ENCODE assay signal across 22 cellular contexts in the genomic region with DNA sequence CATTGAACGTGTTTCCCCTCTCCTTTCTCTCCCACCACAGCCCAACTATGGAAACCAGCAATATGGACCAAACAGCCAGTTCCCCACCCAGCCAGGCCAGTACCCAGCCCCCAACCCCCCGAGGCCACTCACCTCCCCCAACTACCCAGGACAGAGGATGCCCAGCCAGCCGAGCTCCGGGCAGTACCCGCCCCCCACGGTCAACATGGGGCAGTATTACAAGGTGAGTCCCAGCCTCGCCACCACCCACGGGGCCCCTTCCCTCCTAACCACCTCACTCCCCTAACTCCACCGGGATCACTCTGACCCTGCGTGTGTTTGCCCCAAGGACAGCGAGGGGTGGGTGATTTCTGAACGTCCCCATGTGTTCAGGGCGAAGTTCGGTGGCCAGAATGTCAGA. TPM values are rescaled to one million over a fixed set of nuclear protein-coding genes. Genes with fewer than 3 reads are reported as not detected.
DNase-seq lines count a peak whose midpoint lies in the region; ATAC-seq and TF ChIP-seq lines count a peak whose summit lies in the region.
"Had no signal": no experiment of that assay in that cellular context is flagged by ENCODE, and none has a peak within 500 bp of the region (broad histone marks: within the 10 kb centered on the region; RNA-seq: fewer than 3 reads in every experiment).

No MANE protein-coding gene starts in this region.

- ATAC-seq in activated T-helper 17 cell treated with anti-CD3 and anti-CD28 coated beads, Interleukin-2, amount 50 U/mL, for 72 hours (replicated peaks): no peak
- no peak for ATAC-seq in memory B cell (ENCODE audit: low read depth)
- no peak for ATAC-seq in HG02973 (IDR thresholded peaks at IDR 0.05; ENCODE audit: unreplicated experiment)
- ATAC-seq: GM23338 had no signal

- peaks cover 12% of the 10 kb centered on the region for H3K4me1 Mint-ChIP-seq in activated T-helper 17 cell treated with anti-CD3 and anti-CD28 coated beads, Interleukin-2, amount 50 U/mL, for 72 hours
- H3K4me1 Mint-ChIP-seq in memory B cell (peaks cover 35% of the 10 kb centered on the region), type B pancreatic cell (ENCODE audit: unreplicated experiment) (no peaks in the 10 kb centered on the region)
- H3K4me1 Mint-ChIP-seq: GM23338 had no signal

- no peak overlapping the region for H3K27ac ChIP-seq in esophagus muscularis mucosa (replicated peaks in 1 of 4)
- H3K27ac ChIP-seq: C4-2B, SK-N-MC had no signal

- H3K27ac Mint-ChIP-seq in activated T-helper 17 cell treated with anti-CD3 and anti-CD28 coated beads, Interleukin-2, amount 50 U/mL, for 72 hours: peak overlapping the region; percentile 11
- peak overlapping the region; percentile 81 for H3K27ac Mint-ChIP-seq in memory B cell
- peak overlapping the region; percentile 46 for H3K27ac Mint-ChIP-seq in type B pancreatic cell
- H3K27ac Mint-ChIP-seq: GM23338 had no signal

- peaks cover 82% of the 10 kb centered on the region for H3K36me3 Mint-ChIP-seq in activated T-helper 17 cell treated with anti-CD3 and anti-CD28 coated beads, Interleukin-2, amount 50 U/mL, for 72 hours (ENCODE audit: low read depth)
- peaks cover 26% of the 10 kb centered on the region for H3K36me3 Mint-ChIP-seq in memory B cell
- H3K36me3 Mint-ChIP-seq in type B pancreatic cell: peaks cover 32% of the 10 kb centered on the region

- no peaks in the 10 kb centered on the region for H3K27me3 Mint-ChIP-seq in activated T-helper 17 cell treated with anti-CD3 and anti-CD28 coated beads, Interleukin-2, amount 50 U/mL, for 72 hours
- H3K27me3 Mint-ChIP-seq in memory B cell (no peaks in the 10 kb centered on the region), type B pancreatic cell (no peaks in the 10 kb centered on the region)

- TF ChIP-seq CTCF in type B pancreatic cell (conservative IDR thresholded peaks at IDR 0.05) (no peak), esophagus muscularis mucosa (IDR thresholded peaks at IDR 0.05) (no peak)

- intact Hi-C loops in esophagus muscularis mucosa (cut with DNase I): no loop called here

- peak; percentile 29 for DNase-seq in CD1c-positive myeloid dendritic cell (ENCODE audit: extremely low spot score)
- no peak for DNase-seq in memory B cell (ENCODE audit: low spot score in 2 of 2)
- DNase-seq in type B pancreatic cell (ENCODE audit: extremely low spot score, unreplicated experiment): no peak
- DNase-seq in esophagus muscularis mucosa (ENCODE audit: extremely low spot score): no peak
- DNase-seq in hypothalamus (lab: John Stamatoyannopoulos, UW): no peak
- DNase-seq: DMS53, GDM1, KBM-7, MM.1S, NCI-H1048, NCI-H1417 treated with DMSO at 0.1 percent for 48 hours, NCI-H187, NCI-H446, NCI-H526, OCI-M1, SHP77 had no signal

- no peak overlapping the region for H3K4me3 Mint-ChIP-seq in activated T-helper 17 cell treated with anti-CD3 and anti-CD28 coated beads, Interleukin-2, amount 50 U/mL, for 72 hours
- H3K4me3 Mint-ChIP-seq in memory B cell (no peak overlapping the region), type B pancreatic cell (no peak overlapping the region)
- H3K4me3 Mint-ChIP-seq: GM23338 had no signal

- peaks cover 59 to 100% (median 98%) of the 10 kb centered on the region in 4 donors for H3K36me3 ChIP-seq in esophagus muscularis mucosa

- no peaks in the 10 kb centered on the region for H3K27me3 ChIP-seq in esophagus muscularis mucosa

- no peak for TF ChIP-seq POLR2A in esophagus muscularis mucosa (IDR thresholded peaks at IDR 0.05; ENCODE audit: low read depth)

- no peaks in the 10 kb centered on the region for H3K9me3 ChIP-seq in esophagus muscularis mucosa
- H3K9me3 ChIP-seq: HAP-1 had no signal

- H3K9me3 Mint-ChIP-seq in activated T-helper 17 cell treated with anti-CD3 and anti-CD28 coated beads, Interleukin-2, amount 50 U/mL, for 72 hours: no peaks in the 10 kb centered on the region
- no peaks in the 10 kb centered on the region for H3K9me3 Mint-ChIP-seq in memory B cell
- no peaks in the 10 kb centered on the region for H3K9me3 Mint-ChIP-seq in type B pancreatic cell
- H3K9me3 Mint-ChIP-seq: GM23338 had no signal

- TF ChIP-seq EP300 in esophagus muscularis mucosa (IDR thresholded peaks at IDR 0.05): no peak

- H3K4me3 ChIP-seq in esophagus muscularis mucosa: no peak overlapping the region
- H3K4me3 ChIP-seq: GM23338, HAP-1, SK-N-MC had no signal

- WGBS in esophagus muscularis mucosa: 85% methylated on average over 14 of the region's 14 CpGs

- peaks cover 30 to 54% (median 47%) of the 10 kb centered on the region in 4 donors for H3K4me1 ChIP-seq in esophagus muscularis mucosa
- H3K4me1 ChIP-seq: HAP-1 had no signal

RNA-seq across cellular contexts. Expression of a gene that starts 50.8 kb away (rescaled TPM):
- 100 to 1,000 TPM in 1 of 2 donors, 10 to 100 TPM in 1; 73.7 to 170 TPM for total RNA-seq in activated T-helper 17 cell treated with anti-CD3 and anti-CD28 coated beads, Interleukin-2, amount 50 U/mL, for 72 hours
- total RNA-seq in type B pancreatic cell (ENCODE audit: low replicate concordance): 67.5 and 91.3 TPM in 2 replicates
- total RNA-seq in esophagus muscularis mucosa: 10 to 100 TPM; 19.5 to 42.2 (median 24.4) TPM

Comparison
In these comparisons a context has a peak if more than half of its experiments do, and no peak if none do; other contexts are left out.
1. H3K27ac Mint-ChIP-seq: peak in every context shown above with its lines; median percentile 81 in memory B cell; 46 in type B pancreatic cell; 11 in activated T-helper 17 cell treated with anti-CD3 and anti-CD28 coated beads, Interleukin-2, amount 50 U/mL, for 72 hours.